8 cellular contexts compared by ENCODE assay signal in the genomic region with DNA sequence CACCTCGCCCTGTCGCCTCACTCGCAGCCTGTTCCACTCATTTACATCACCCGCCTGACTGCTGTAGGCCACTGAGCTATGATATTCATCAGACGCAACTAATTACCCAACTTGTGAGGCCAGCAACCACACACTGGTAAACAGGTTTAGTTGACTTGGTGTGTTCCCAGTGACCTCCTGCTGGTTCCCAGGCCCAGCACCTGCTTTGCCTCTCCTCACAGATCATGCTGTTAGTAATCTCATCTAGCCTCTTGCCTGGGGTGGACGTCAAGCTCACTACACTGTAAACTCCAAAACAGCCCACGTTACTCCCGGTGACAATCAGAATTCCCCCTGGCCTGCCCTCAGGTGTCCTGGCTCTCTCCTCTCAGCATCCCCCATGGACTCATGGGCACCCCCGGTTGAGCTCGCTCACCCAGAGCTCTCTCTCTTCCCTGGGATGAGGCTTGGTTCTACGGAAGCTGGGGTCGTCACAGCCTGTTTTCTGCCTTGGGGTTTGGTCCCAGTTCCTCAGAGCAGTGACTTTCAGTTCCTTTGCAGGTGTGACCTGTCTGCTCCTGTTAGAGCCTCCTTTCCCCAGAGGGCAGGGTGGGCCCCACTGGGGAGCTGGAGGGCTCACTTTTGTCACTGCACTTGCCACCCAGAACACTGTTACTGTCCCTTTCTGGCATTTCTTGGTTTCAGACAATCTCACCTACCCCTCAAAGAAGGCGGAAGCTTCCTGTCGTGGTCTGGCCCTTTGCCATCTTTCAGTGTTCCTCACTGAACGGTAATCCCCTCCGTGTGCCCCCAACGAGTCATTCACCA. TPM values are rescaled to one million over a fixed set of nuclear protein-coding genes. Genes with fewer than 3 reads are reported as not detected.
DNase-seq lines count a peak whose midpoint lies in the region; ATAC-seq and TF ChIP-seq lines count a peak whose summit lies in the region.

No MANE protein-coding gene starts in this region.

- peak; percentile 81 for ATAC-seq in CD8-positive, alpha-beta T cell
- peak; percentile 88 for ATAC-seq in GM21447 (IDR thresholded peaks at IDR 0.05; ENCODE audit: unreplicated experiment)
- ATAC-seq in activated T-helper 17 cell treated with anti-CD3 and anti-CD28 coated beads, Interleukin-2, amount 50 U/mL, for 72 hours (replicated peaks) = peak; percentile 87
- no peak for ATAC-seq in WTC11

- peaks cover 47% of the 10 kb centered on the region for H3K4me1 ChIP-seq in CD8-positive, alpha-beta T cell (ENCODE audit: insufficient read depth, low read length)

- peaks cover 50% of the 10 kb centered on the region for H3K36me3 Mint-ChIP-seq in CD8-positive, alpha-beta T cell
- peaks cover 59% of the 10 kb centered on the region for H3K36me3 Mint-ChIP-seq in activated T-helper 17 cell treated with anti-CD3 and anti-CD28 coated beads, Interleukin-2, amount 50 U/mL, for 72 hours (ENCODE audit: low read depth)
- H3K36me3 Mint-ChIP-seq in WTC11 = no peaks in the 10 kb centered on the region

- no peaks in the 10 kb centered on the region for H3K27me3 Mint-ChIP-seq in CD8-positive, alpha-beta T cell (ENCODE audit: low read depth)
- no peaks in the 10 kb centered on the region for H3K27me3 Mint-ChIP-seq in activated T-helper 17 cell treated with anti-CD3 and anti-CD28 coated beads, Interleukin-2, amount 50 U/mL, for 72 hours
- H3K27me3 Mint-ChIP-seq in WTC11 (ENCODE audit: low read depth) = no peaks in the 10 kb centered on the region

- H3K27ac Mint-ChIP-seq in CD8-positive, alpha-beta T cell = peak overlapping the region; percentile 92
- peak overlapping the region; percentile 55 for H3K27ac Mint-ChIP-seq in activated T-helper 17 cell treated with anti-CD3 and anti-CD28 coated beads, Interleukin-2, amount 50 U/mL, for 72 hours
- no peak overlapping the region for H3K27ac Mint-ChIP-seq in WTC11

- no peaks in the 10 kb centered on the region for H3K9me3 Mint-ChIP-seq in CD8-positive, alpha-beta T cell
- H3K9me3 Mint-ChIP-seq in activated T-helper 17 cell treated with anti-CD3 and anti-CD28 coated beads, Interleukin-2, amount 50 U/mL, for 72 hours = no peaks in the 10 kb centered on the region
- H3K9me3 Mint-ChIP-seq in WTC11 = no peaks in the 10 kb centered on the region; the same call in 1 of the 2 replicates

- H3K9me3 ChIP-seq in CD8-positive, alpha-beta T cell (ENCODE audit: low read length) = no peaks in the 10 kb centered on the region

- intact Hi-C loops in CD8-positive, alpha-beta T cell (cut with DNase I, micrococcal nuclease) = loop anchor here (1.0 to 5.0 kb wide), 3 partner anchors 14 to 38 kb away; a partner anchor contains a TSS

- DNase-seq in CD8-positive, alpha-beta T cell = peak; percentile 39 to 83 (median 77)
- DNase-seq in Jurkat, Clone E6-1 (ENCODE audit: low read depth, low spot score) = peak; percentile 86
- peak; percentile 43 to 49 for DNase-seq in stimulated activated CD8-positive, alpha-beta memory T cell treated with anti-CD3 and anti-CD28 coated beads, Interleukin-4, amount 100 ng/mL, for 1 hour (ENCODE audit: low read depth in 2 of 2, low spot score in 1 of 2)
- DNase-seq in SKM-1 (lab: John Stamatoyannopoulos, UW; ENCODE audit: unreplicated experiment) = no peak
- DNase-seq in WTC11 (ENCODE audit: low spot score) = no peak
- DNase-seq in D341Med (ENCODE audit: low spot score) = no peak

- no peaks in the 10 kb centered on the region for H3K36me3 ChIP-seq in CD8-positive, alpha-beta T cell (ENCODE audit: insufficient read depth, low read length)

- H3K4me3 ChIP-seq in CD8-positive, alpha-beta T cell (ENCODE audit: low read depth, low read length) = peak overlapping the region; percentile 20
- peak overlapping the region; percentile 7; the same call in 1 of the 2 replicates for H3K4me3 ChIP-seq in Jurkat, Clone E6-1 (ENCODE audit: low read length)

- no peak for TF ChIP-seq CTCF in CD8-positive, alpha-beta T cell (IDR thresholded peaks at IDR 0.05)
- TF ChIP-seq CTCF in WTC11 (IDR thresholded peaks at IDR 0.05) = no peak

- peaks cover 67% of the 10 kb centered on the region for H3K4me1 Mint-ChIP-seq in CD8-positive, alpha-beta T cell (ENCODE audit: low read depth)
- H3K4me1 Mint-ChIP-seq in activated T-helper 17 cell treated with anti-CD3 and anti-CD28 coated beads, Interleukin-2, amount 50 U/mL, for 72 hours = peaks cover 44% of the 10 kb centered on the region
- peaks cover 3% of the 10 kb centered on the region for H3K4me1 Mint-ChIP-seq in WTC11

- no peaks in the 10 kb centered on the region for H3K27me3 ChIP-seq in CD8-positive, alpha-beta T cell (ENCODE audit: insufficient read depth, low read length)

- CTCF ChIA-PET in CD8-positive, alpha-beta T cell (lab: Charles Lee) = interaction anchor here (1.3 to 2.6 kb wide), 3 partner anchors 12 to 46 kb away, joined by 3 to 19 read pairs (median 11); a partner anchor contains a TSS
- CTCF ChIA-PET in WTC11 (lab: Charles Lee) = interaction anchor here (0.9 to 3.2 kb wide), 6 partner anchors 12 to 151 kb away, joined by 4 to 22 read pairs (median 5); a partner anchor contains a TSS

- peak overlapping the region; percentile 30 for H3K27ac ChIP-seq in CD8-positive, alpha-beta T cell (ENCODE audit: low read depth, low read length)

- peak overlapping the region; percentile 66 for H3K4me3 Mint-ChIP-seq in CD8-positive, alpha-beta T cell
- peak overlapping the region; percentile 49 for H3K4me3 Mint-ChIP-seq in activated T-helper 17 cell treated with anti-CD3 and anti-CD28 coated beads, Interleukin-2, amount 50 U/mL, for 72 hours
- H3K4me3 Mint-ChIP-seq in WTC11 = no peak overlapping the region

- POLR2A ChIA-PET in CD8-positive, alpha-beta T cell (lab: Charles Lee) = interaction anchor here (0.5 to 2.2 kb wide), 13 partner anchors 8 to 1292 kb away, joined by 3 to 6 read pairs (median 3); a partner anchor contains a TSS
- POLR2A ChIA-PET in WTC11 (lab: Charles Lee) = no interaction called here

TF ChIP-seq in WTC11, 78 proteins besides CTCF, POLR2A, EP300 and RAD21:
- no peak for TF ChIP-seq ATF1 (CRISPR knock-in tag; IDR thresholded peaks at IDR 0.05)
- no peak for TF ChIP-seq ZNF232 (CRISPR knock-in tag; IDR thresholded peaks at IDR 0.05)
- TF ChIP-seq, protein P1, sequence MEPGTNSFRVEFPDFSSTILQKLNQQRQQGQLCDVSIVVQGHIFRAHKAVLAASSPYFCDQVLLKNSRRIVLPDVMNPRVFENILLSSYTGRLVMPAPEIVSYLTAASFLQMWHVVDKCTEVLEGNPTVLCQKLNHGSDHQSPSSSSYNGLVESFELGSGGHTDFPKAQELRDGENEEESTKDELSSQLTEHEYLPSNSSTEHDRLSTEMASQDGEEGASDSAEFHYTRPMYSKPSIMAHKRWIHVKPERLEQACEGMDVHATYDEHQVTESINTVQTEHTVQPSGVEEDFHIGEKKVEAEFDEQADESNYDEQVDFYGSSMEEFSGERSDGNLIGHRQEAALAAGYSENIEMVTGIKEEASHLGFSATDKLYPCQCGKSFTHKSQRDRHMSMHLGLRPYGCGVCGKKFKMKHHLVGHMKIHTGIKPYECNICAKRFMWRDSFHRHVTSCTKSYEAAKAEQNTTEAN (CRISPR knock-in tag; IDR thresholded peaks at IDR 0.05) = no peak
- no peak for TF ChIP-seq TP53 (CRISPR knock-in tag; IDR thresholded peaks at IDR 0.05)
- no peak for TF ChIP-seq HMGA2 (CRISPR knock-in tag; IDR thresholded peaks at IDR 0.05)
- TF ChIP-seq, protein P2, sequence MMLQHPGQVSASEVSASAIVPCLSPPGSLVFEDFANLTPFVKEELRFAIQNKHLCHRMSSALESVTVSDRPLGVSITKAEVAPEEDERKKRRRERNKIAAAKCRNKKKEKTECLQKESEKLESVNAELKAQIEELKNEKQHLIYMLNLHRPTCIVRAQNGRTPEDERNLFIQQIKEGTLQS (CRISPR knock-in tag; conservative IDR thresholded peaks at IDR 0.05) = no peak
- TF ChIP-seq PRRX2 (CRISPR knock-in tag; IDR thresholded peaks at IDR 0.05) = no peak
- no peak for TF ChIP-seq MYBL2 (CRISPR knock-in tag; IDR thresholded peaks at IDR 0.05)
- TF ChIP-seq, protein P3, sequence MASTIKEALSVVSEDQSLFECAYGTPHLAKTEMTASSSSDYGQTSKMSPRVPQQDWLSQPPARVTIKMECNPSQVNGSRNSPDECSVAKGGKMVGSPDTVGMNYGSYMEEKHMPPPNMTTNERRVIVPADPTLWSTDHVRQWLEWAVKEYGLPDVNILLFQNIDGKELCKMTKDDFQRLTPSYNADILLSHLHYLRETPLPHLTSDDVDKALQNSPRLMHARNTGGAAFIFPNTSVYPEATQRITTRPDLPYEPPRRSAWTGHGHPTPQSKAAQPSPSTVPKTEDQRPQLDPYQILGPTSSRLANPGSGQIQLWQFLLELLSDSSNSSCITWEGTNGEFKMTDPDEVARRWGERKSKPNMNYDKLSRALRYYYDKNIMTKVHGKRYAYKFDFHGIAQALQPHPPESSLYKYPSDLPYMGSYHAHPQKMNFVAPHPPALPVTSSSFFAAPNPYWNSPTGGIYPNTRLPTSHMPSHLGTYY (CRISPR knock-in tag; IDR thresholded peaks at IDR 0.05) = no peak
- no peak for TF ChIP-seq GABPB1 (CRISPR knock-in tag; IDR thresholded peaks at IDR 0.05)
- no peak for TF ChIP-seq ZNF219 (CRISPR knock-in tag; IDR thresholded peaks at IDR 0.05; ENCODE audit: borderline replicate concordance)
- no peak for TF ChIP-seq SMAD3 (CRISPR knock-in tag; IDR thresholded peaks at IDR 0.05; ENCODE audit: borderline replicate concordance)

RNA-seq across cellular contexts. Expression of a gene that starts 40.3 kb away (rescaled TPM):
- total RNA-seq in CD8-positive, alpha-beta T cell = 100 to 1,000 TPM; 105 to 121 TPM
- polyA plus RNA-seq in Jurkat, Clone E6-1 (2012; ENCODE audit: insufficient read depth, insufficient read length) = 19.7 TPM
- total RNA-seq in activated T-helper 17 cell treated with anti-CD3 and anti-CD28 coated beads, Interleukin-2, amount 50 U/mL, for 72 hours = 10 to 100 TPM; 81.6 to 89.8 TPM
- total RNA-seq in WTC11 (2021) = 17.2 to 23.7 TPM (median 22.3 TPM) in 3 replicates

Comparison
In these comparisons a context has a peak if more than half of its experiments do, and no peak if none do; other contexts are left out.
1. DNase-seq: peak in CD8-positive, alpha-beta T cell (7 of 7), Jurkat, Clone E6-1 (single experiment) and stimulated activated CD8-positive, alpha-beta memory T cell treated with anti-CD3 and anti-CD28 coated beads, Interleukin-4, amount 100 ng/mL, for 1 hour (2 of 2); none in SKM-1 (single experiment), WTC11 (single experiment) and D341Med (single experiment).